Comparison of ENCODE assay signal across 1 cellular context in the genomic region with DNA sequence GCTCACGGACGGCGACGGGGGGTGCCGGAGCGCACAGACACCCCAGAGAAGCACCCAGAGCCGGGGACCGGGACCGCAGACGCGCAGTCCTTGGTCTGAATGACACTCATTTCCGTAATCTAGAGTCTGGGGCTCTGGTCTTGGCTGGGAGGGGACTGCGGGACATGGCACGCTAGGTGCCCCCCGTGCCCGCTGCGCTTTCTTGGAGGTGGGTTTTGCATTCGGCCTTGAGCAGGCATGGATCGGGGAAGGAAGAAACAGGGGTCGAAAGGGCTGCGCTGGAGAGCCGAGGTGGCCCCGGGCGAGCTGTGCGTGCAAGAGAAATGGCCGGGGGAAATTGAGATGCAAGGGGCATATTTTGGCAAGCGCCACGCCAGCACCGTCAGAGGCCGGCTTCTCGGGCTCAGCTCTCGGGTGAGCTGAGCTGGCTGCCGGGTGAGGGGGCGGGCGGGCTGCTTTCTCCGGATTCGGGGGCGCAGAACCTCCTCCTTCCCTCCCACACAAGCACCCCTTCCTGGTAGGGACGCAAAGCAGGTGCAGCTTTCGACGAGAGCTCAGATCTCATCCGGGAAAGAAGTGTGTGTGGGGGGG.
TF ChIP-seq lines count a peak whose summit lies in the region.

No MANE protein-coding gene starts in this region.

TF ChIP-seq in WTC11, 78 proteins besides CTCF, POLR2A, EP300 and RAD21 (continued from another document):
- TF ChIP-seq, protein P1, sequence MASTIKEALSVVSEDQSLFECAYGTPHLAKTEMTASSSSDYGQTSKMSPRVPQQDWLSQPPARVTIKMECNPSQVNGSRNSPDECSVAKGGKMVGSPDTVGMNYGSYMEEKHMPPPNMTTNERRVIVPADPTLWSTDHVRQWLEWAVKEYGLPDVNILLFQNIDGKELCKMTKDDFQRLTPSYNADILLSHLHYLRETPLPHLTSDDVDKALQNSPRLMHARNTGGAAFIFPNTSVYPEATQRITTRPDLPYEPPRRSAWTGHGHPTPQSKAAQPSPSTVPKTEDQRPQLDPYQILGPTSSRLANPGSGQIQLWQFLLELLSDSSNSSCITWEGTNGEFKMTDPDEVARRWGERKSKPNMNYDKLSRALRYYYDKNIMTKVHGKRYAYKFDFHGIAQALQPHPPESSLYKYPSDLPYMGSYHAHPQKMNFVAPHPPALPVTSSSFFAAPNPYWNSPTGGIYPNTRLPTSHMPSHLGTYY (CRISPR knock-in tag; IDR thresholded peaks at IDR 0.05), result no peak
- TF ChIP-seq, protein P2, sequence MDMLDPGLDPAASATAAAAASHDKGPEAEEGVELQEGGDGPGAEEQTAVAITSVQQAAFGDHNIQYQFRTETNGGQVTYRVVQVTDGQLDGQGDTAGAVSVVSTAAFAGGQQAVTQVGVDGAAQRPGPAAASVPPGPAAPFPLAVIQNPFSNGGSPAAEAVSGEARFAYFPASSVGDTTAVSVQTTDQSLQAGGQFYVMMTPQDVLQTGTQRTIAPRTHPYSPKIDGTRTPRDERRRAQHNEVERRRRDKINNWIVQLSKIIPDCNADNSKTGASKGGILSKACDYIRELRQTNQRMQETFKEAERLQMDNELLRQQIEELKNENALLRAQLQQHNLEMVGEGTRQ (CRISPR knock-in tag; IDR thresholded peaks at IDR 0.05), result no peak
- TF ChIP-seq ZNF121 (CRISPR knock-in tag; IDR thresholded peaks at IDR 0.05) (no peak), MXD4 (CRISPR knock-in tag; IDR thresholded peaks at IDR 0.05; ENCODE audit: borderline replicate concordance) (no peak), JUN (CRISPR knock-in tag; IDR thresholded peaks at IDR 0.05) (no peak), OVOL2 (CRISPR knock-in tag; IDR thresholded peaks at IDR 0.05; ENCODE audit: borderline replicate concordance) (no peak)
- TF ChIP-seq, protein P3, sequence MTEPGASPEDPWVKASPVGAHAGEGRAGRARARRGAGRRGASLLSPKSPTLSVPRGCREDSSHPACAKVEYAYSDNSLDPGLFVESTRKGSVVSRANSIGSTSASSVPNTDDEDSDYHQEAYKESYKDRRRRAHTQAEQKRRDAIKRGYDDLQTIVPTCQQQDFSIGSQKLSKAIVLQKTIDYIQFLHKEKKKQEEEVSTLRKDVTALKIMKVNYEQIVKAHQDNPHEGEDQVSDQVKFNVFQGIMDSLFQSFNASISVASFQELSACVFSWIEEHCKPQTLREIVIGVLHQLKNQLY (CRISPR knock-in tag; IDR thresholded peaks at IDR 0.05), result no peak
